17 cellular contexts compared by ENCODE assay signal in the genomic region with DNA sequence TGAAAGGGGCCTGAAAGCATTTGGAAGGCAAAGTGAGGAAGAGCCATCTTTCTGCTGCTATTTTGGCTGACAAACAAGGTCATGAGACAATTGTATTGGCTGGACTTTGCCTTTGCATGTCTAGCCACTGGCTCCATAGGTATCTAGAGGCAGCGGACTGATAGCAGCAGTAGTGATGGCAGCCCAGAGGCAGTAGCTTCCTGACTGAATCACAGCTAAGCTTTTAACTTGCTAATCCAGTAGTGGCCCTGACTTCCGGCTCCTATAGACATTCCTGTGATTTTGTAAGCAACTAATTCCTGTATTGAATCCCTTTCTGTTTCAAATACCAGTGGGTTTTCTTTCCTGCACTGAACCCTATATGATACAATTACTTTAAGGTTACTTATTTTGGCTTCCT.
DNase-seq lines count a peak whose midpoint lies in the region; ATAC-seq, FAIRE-seq and TF ChIP-seq lines count a peak whose summit lies in the region.
"Had no signal": no experiment of that assay in that cellular context is flagged by ENCODE, and none has a peak within 500 bp of the region (broad histone marks: within the 10 kb centered on the region; RNA-seq: fewer than 3 reads in every experiment).

No MANE protein-coding gene starts in this region.

- no peak overlapping the region for H2BK120ac ChIP-seq in mesendoderm (ENCODE audit: low read depth, low read length)

- TF ChIP-seq EP300 in HepG2 (IDR thresholded peaks at IDR 0.05; ENCODE audit: low read depth in 2 of 2, low read length in 2 of 2) = no peak
- no peak for TF ChIP-seq EP300 in HepG2 (CRISPR knock-in tag; IDR thresholded peaks at IDR 0.05; ENCODE audit: borderline replicate concordance)

- no peak overlapping the region for H2BK15ac ChIP-seq in mesendoderm (replicated peaks; ENCODE audit: low read depth)

- no peak for TF ChIP-seq POLR2A in HepG2 (IDR thresholded peaks at IDR 0.05; ENCODE audit: insufficient read depth in 1 of 2, low read depth in 2 of 2, low read length in 2 of 2)
- TF ChIP-seq POLR2A in right lobe of liver (IDR thresholded peaks at IDR 0.05) = no peak
- TF ChIP-seq POLR2A in thyroid gland (IDR thresholded peaks at IDR 0.05) = no peak

- H3K18ac ChIP-seq in mesendoderm (ENCODE audit: low read length) = no peak overlapping the region

- CTCF ChIA-PET in HepG2 (lab: Yijun Ruan, JAX; ENCODE audit: low intra/inter-chr PET ratio, low total read pairs) = no interaction called here

- TF ChIP-seq CTCF in HepG2 (CRISPR knock-in tag; IDR thresholded peaks at IDR 0.05) (no peak), right lobe of liver (IDR thresholded peaks at IDR 0.05) (no peak), fibroblast of villous mesenchyme (IDR thresholded peaks at IDR 0.05; ENCODE audit: insufficient read depth, low read depth, low read length) (no peak), thyroid gland (IDR thresholded peaks at IDR 0.05) (no peak), foreskin fibroblast (IDR thresholded peaks at IDR 0.05; ENCODE audit: low read depth, low read length) (no peak)

- no peak overlapping the region for H2AFZ ChIP-seq in HepG2 (ENCODE audit: low read length)
- H2AFZ ChIP-seq: PC-9 had no signal

- no TSS peak for BruUV-seq in HepG2 (replicated peaks; lab: Mats Ljungman, UMichigan)

- no peaks in the 10 kb centered on the region for H3K36me3 ChIP-seq in HepG2 (replicated peaks in 1 of 2; ENCODE audit: control insufficient read depth in 1 of 2, insufficient read depth in 2 of 2, low read length in 2 of 2)
- no peaks in the 10 kb centered on the region for H3K36me3 ChIP-seq in right lobe of liver
- H3K36me3 ChIP-seq in mesendoderm (ENCODE audit: control insufficient read depth, insufficient read depth, low read length) = no peaks in the 10 kb centered on the region
- no peaks in the 10 kb centered on the region for H3K36me3 ChIP-seq in thyroid gland
- H3K36me3 ChIP-seq: HAP-1 had no signal

- H3K4me2 ChIP-seq in HepG2 (ENCODE audit: low read depth, low read length) = no peak overlapping the region
- no peak overlapping the region for H3K4me2 ChIP-seq in mesendoderm (ENCODE audit: low read length)
- H3K4me2 ChIP-seq: PC-9 had no signal

- H3K4me1 ChIP-seq in HepG2 (ENCODE audit: insufficient read depth, low read length) (no peaks in the 10 kb centered on the region), right lobe of liver (no peaks in the 10 kb centered on the region), mesendoderm (ENCODE audit: control insufficient read depth, low read depth, low read length) (no peaks in the 10 kb centered on the region), thyroid gland (no peaks in the 10 kb centered on the region)

- in situ Hi-C loops in HepG2 (cut with HindIII; ENCODE audit: extremely low pct_ligation_motif_present, low pct_unique_long_range_greater_than_20kb) = no loop called here

- no peak overlapping the region for H4K8ac ChIP-seq in mesendoderm (ENCODE audit: low read depth, low read length)

- H4K20me1 ChIP-seq in HepG2 (ENCODE audit: insufficient read depth, low read length) = no peaks in the 10 kb centered on the region

- H3K4ac ChIP-seq in mesendoderm (ENCODE audit: low read depth, low read length) = no peak overlapping the region

- POLR2A ChIA-PET in HepG2 (lab: Yijun Ruan, JAX) = no interaction called here

- no peak overlapping the region for H2BK5ac ChIP-seq in mesendoderm (ENCODE audit: low read length)

- no peak overlapping the region for H4K5ac ChIP-seq in mesendoderm (ENCODE audit: low read length)

- H3K79me2 ChIP-seq in HepG2 (ENCODE audit: insufficient read depth, low read length) (no peaks in the 10 kb centered on the region), mesendoderm (ENCODE audit: control insufficient read depth, insufficient read depth, low read length) (no peaks in the 10 kb centered on the region)

- H3K27me3 ChIP-seq in HepG2 (ENCODE audit: control insufficient read depth in 1 of 2, insufficient read depth in 2 of 2, low read length in 2 of 2) = no peaks in the 10 kb centered on the region
- H3K27me3 ChIP-seq in right lobe of liver = no peaks in the 10 kb centered on the region
- no peaks in the 10 kb centered on the region for H3K27me3 ChIP-seq in mesendoderm (ENCODE audit: insufficient read depth, low read length, poor library complexity)
- no peaks in the 10 kb centered on the region for H3K27me3 ChIP-seq in thyroid gland

- ATAC-seq in HepG2 (peak; percentile 49), right lobe of liver (no peak), GM19463 (IDR thresholded peaks at IDR 0.05; ENCODE audit: unreplicated experiment) (no peak)

- H3K9ac ChIP-seq in HepG2 (ENCODE audit: insufficient read depth, low read depth, low read length) = no peak overlapping the region
- H3K9ac ChIP-seq in mesendoderm (ENCODE audit: low read length) = no peak overlapping the region

- no peak for FAIRE-seq in HepG2 (lab: Jason Lieb, UNC)

- H3K9me3 ChIP-seq in HepG2 (ENCODE audit: low read length) (no peaks in the 10 kb centered on the region), right lobe of liver (no peaks in the 10 kb centered on the region), thyroid gland (no peaks in the 10 kb centered on the region)
- H3K9me3 ChIP-seq: HAP-1 had no signal

- DNase-seq in HepG2 (ENCODE audit: low spot score) = peak; percentile 9
- no peak for DNase-seq in right lobe of liver
- DNase-seq in fibroblast of villous mesenchyme (ENCODE audit: low read depth) = peak; percentile 3
- DNase-seq in mesendoderm = peak; percentile 45
- DNase-seq in thyroid gland = no peak
- DNase-seq in activated CD4-positive, alpha-beta T cell treated with anti-CD3 and anti-CD28 coated beads, Interleukin-2, amount 50 U/mL, for 4 hours = no peak
- no peak for DNase-seq in foreskin fibroblast
- DNase-seq: 8988T, DMS79 treated with DMSO at 0.1 percent for 48 hours, NCI-H1105 treated with DMSO at 0.1 percent for 48 hours, NCI-H1694, NCI-H2081 treated with DMSO at 0.1 percent for 48 hours, NCI-H510A, NCI-H774, PC-9 had no signal

- no peak overlapping the region for H3K27ac ChIP-seq in HepG2 (ENCODE audit: extremely low read length, insufficient read depth, low read length)
- no peak overlapping the region for H3K27ac ChIP-seq in right lobe of liver
- H3K27ac ChIP-seq in mesendoderm (ENCODE audit: low read depth, low read length) = no peak overlapping the region
- no peak overlapping the region for H3K27ac ChIP-seq in thyroid gland
- H3K27ac ChIP-seq: PC-9 had no signal

- intact Hi-C loops in HepG2 (cut with micrococcal nuclease; ENCODE audit: unreplicated experiment) (no loop called here), right lobe of liver (cut with DNase I) (no loop called here), thyroid gland (cut with DNase I) (no loop called here)

- no peaks in the 10 kb centered on the region for H3K79me1 ChIP-seq in mesendoderm (ENCODE audit: low read length)

- no peak overlapping the region for H3K23ac ChIP-seq in mesendoderm (ENCODE audit: low read length)

- H3K4me3 ChIP-seq in HepG2 (replicated peaks in 1 of 3; ENCODE audit: insufficient read depth in 1 of 3, low read depth in 2 of 3, low read length in 3 of 3) (no peak overlapping the region), right lobe of liver (no peak overlapping the region), fibroblast of villous mesenchyme (ENCODE audit: low read depth, low read length) (no peak overlapping the region), mesendoderm (ENCODE audit: low read length) (no peak overlapping the region), thyroid gland (replicated peaks in 1 of 3) (no peak overlapping the region), foreskin fibroblast (ENCODE audit: low read depth in 1 of 2, low read length in 2 of 2) (no peak overlapping the region)
- H3K4me3 ChIP-seq: HAP-1, PC-9 had no signal

- WGBS in HepG2 (ENCODE audit: low lambda C conversion rate) = 0% methylated on average over 2 of the region's 2 CpGs
- 64% methylated on average over 1 of the region's 2 CpGs for WGBS in right lobe of liver (ENCODE audit: insufficient coverage, low coverage, low lambda C conversion rate, missing lambda C conversion rate)
- no CpG with 5 or more reads among the region's 2 CpGs for WGBS in mesendoderm (ENCODE audit: extremely low coverage, insufficient coverage, low lambda C conversion rate)
- WGBS in thyroid gland, 2 donors = 93 to 95% methylated on average over 2 of the region's 2 CpGs

- no peak overlapping the region for H2AK5ac ChIP-seq in mesendoderm (ENCODE audit: low read length)

- no peak overlapping the region for H3K56ac ChIP-seq in mesendoderm (ENCODE audit: low read length)

- TF ChIP-seq RAD21 in HepG2 (CRISPR knock-in tag; IDR thresholded peaks at IDR 0.05) = no peak

TF ChIP-seq in HepG2, 621 proteins besides CTCF, POLR2A, EP300 and RAD21:
- TF ChIP-seq, protein P1, sequence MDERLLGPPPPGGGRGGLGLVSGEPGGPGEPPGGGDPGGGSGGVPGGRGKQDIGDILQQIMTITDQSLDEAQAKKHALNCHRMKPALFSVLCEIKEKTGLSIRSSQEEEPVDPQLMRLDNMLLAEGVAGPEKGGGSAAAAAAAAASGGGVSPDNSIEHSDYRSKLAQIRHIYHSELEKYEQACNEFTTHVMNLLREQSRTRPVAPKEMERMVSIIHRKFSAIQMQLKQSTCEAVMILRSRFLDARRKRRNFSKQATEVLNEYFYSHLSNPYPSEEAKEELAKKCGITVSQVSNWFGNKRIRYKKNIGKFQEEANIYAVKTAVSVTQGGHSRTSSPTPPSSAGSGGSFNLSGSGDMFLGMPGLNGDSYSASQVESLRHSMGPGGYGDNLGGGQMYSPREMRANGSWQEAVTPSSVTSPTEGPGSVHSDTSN (CRISPR knock-in tag; IDR thresholded peaks at IDR 0.05) = no peak
- no peak for TF ChIP-seq DMAP1 (CRISPR knock-in tag; IDR thresholded peaks at IDR 0.05)
- TF ChIP-seq ZBTB7A (CRISPR knock-in tag; IDR thresholded peaks at IDR 0.05) = no peak
- TF ChIP-seq DR1 (CRISPR knock-in tag; IDR thresholded peaks at IDR 0.05) = no peak

Comparison
In these comparisons a context has a peak if more than half of its experiments do, and no peak if none do; other contexts are left out.
1. DNase-seq: peak in HepG2 (single experiment), fibroblast of villous mesenchyme (single experiment) and mesendoderm (single experiment); none in right lobe of liver (0 of 3), thyroid gland (0 of 2), activated CD4-positive, alpha-beta T cell treated with anti-CD3 and anti-CD28 coated beads, Interleukin-2, amount 50 U/mL, for 4 hours (0 of 2) and foreskin fibroblast (0 of 2).